In genomic region chr19:48442116-48443035, GRCh38 we compare ENCODE assay signal across 17 cellular contexts. TPM values are rescaled to one million over a fixed set of nuclear protein-coding genes. Genes with fewer than 3 reads are reported as not detected.
DNase-seq lines count a peak whose midpoint lies in the region; ATAC-seq and TF ChIP-seq lines count a peak whose summit lies in the region.
"Had no signal": no experiment of that assay in that cellular context is flagged by ENCODE, and none has a peak within 500 bp of the region (broad histone marks: within the 10 kb centered on the region; RNA-seq: fewer than 3 reads in every experiment).

No MANE protein-coding gene starts in this region.

- intact Hi-C loops in dendritic cell treated with granulocyte-macrophage colony-stimulating factor and Interleukin-4, amounts not matched to agents 40 ng/mL and 50 ng/mL, for 4 days (cut with micrococcal nuclease), result no loop called here

- peaks cover 32% of the 10 kb centered on the region for H3K4me1 Mint-ChIP-seq in activated naive CD4-positive, alpha-beta T cell treated with anti-CD3 and anti-CD28 coated beads, Interleukin-2, amount 10 ng/mL, durations not matched to agents 7 days and 5 days
- H3K4me1 Mint-ChIP-seq in dendritic cell treated with granulocyte-macrophage colony-stimulating factor and Interleukin-4, amounts not matched to agents 40 ng/mL and 50 ng/mL, for 4 days (ENCODE audit: low read depth), result peaks cover 29% of the 10 kb centered on the region
- H3K4me1 Mint-ChIP-seq in progenitor cell of endocrine pancreas (ENCODE audit: low read depth), result peaks cover 13% of the 10 kb centered on the region

- peaks cover 4% of the 10 kb centered on the region; the same call in 1 of the 2 replicates for H3K36me3 ChIP-seq in H7 (replicated peaks; ENCODE audit: control insufficient read depth, insufficient read depth, low read length)
- H3K36me3 ChIP-seq: ovary, thoracic aorta had no signal

- H3K27me3 Mint-ChIP-seq in activated naive CD4-positive, alpha-beta T cell treated with anti-CD3 and anti-CD28 coated beads, Interleukin-2, amount 10 ng/mL, durations not matched to agents 7 days and 5 days, result peaks cover 54% of the 10 kb centered on the region
- peaks cover 39% of the 10 kb centered on the region for H3K27me3 Mint-ChIP-seq in dendritic cell treated with granulocyte-macrophage colony-stimulating factor and Interleukin-4, amounts not matched to agents 40 ng/mL and 50 ng/mL, for 4 days
- no peaks in the 10 kb centered on the region for H3K27me3 Mint-ChIP-seq in progenitor cell of endocrine pancreas

- peaks cover 7% of the 10 kb centered on the region for H3K36me3 Mint-ChIP-seq in activated naive CD4-positive, alpha-beta T cell treated with anti-CD3 and anti-CD28 coated beads, Interleukin-2, amount 10 ng/mL, durations not matched to agents 7 days and 5 days
- peaks cover 34% of the 10 kb centered on the region for H3K36me3 Mint-ChIP-seq in dendritic cell treated with granulocyte-macrophage colony-stimulating factor and Interleukin-4, amounts not matched to agents 40 ng/mL and 50 ng/mL, for 4 days (ENCODE audit: low read depth)
- peaks cover 2% of the 10 kb centered on the region for H3K36me3 Mint-ChIP-seq in progenitor cell of endocrine pancreas (ENCODE audit: insufficient read depth)

- CTCF ChIA-PET in activated naive CD4-positive, alpha-beta T cell treated with anti-CD3 and anti-CD28 coated beads, Interleukin-2, amount 10 ng/mL, durations not matched to agents 7 days and 5 days (lab: Charles Lee), result interaction anchor here (1.1 kb wide), 1 partner anchor 51 kb away, joined by 3 read pairs; the partner anchor contains the start of gene KDELR1

- no peak overlapping the region for H3K4me3 ChIP-seq in H7 (ENCODE audit: insufficient read depth, low read depth, low read length)
- H3K4me3 ChIP-seq: ovary, PC-9, SK-N-MC had no signal

- no peak for DNase-seq in activated naive CD4-positive, alpha-beta T cell treated with anti-CD3 and anti-CD28 coated beads, Interleukin-2, amount 10 ng/mL, durations not matched to agents 7 days and 5 days
- DNase-seq in activated naive CD4-positive, alpha-beta T cell treated with Interleukin-2 at 50 U/mL for 16 hours, result no peak
- DNase-seq in H7 (peak; percentile 75), progenitor cell of endocrine pancreas (ENCODE audit: low spot score, unreplicated experiment) (no peak), NCI-H187 treated with DMSO at 0.1 percent for 48 hours (lab: John Stamatoyannopoulos, UW) (no peak), NCI-H128 (lab: John Stamatoyannopoulos, UW; ENCODE audit: unreplicated experiment) (no peak)
- DNase-seq: caudate nucleus; effector CD8-positive, alpha-beta T cell; NCI-H2107; NCI-H774; PC-9; stimulated activated CD4-positive, alpha-beta T cell treated with anti-CD3 and anti-CD28 coated beads, Interleukin-4, amount 100 ng/mL, for 1 hour had no signal

- H3K4me3 Mint-ChIP-seq in activated naive CD4-positive, alpha-beta T cell treated with anti-CD3 and anti-CD28 coated beads, Interleukin-2, amount 10 ng/mL, durations not matched to agents 7 days and 5 days, result peak overlapping the region; percentile 16
- H3K4me3 Mint-ChIP-seq in dendritic cell treated with granulocyte-macrophage colony-stimulating factor and Interleukin-4, amounts not matched to agents 40 ng/mL and 50 ng/mL, for 4 days, result peak overlapping the region; percentile 10
- H3K4me3 Mint-ChIP-seq in progenitor cell of endocrine pancreas (ENCODE audit: low read depth), result peak overlapping the region; percentile 47

- TF ChIP-seq CTCF in progenitor cell of endocrine pancreas (IDR thresholded peaks at IDR 0.05; ENCODE audit: unreplicated experiment), result no peak

- H3K27me3 ChIP-seq in H7 (ENCODE audit: control insufficient read depth, insufficient read depth, low read length), result no peaks in the 10 kb centered on the region
- H3K27me3 ChIP-seq: ovary had no signal

- peak overlapping the region; percentile 60 for H3K27ac Mint-ChIP-seq in activated naive CD4-positive, alpha-beta T cell treated with anti-CD3 and anti-CD28 coated beads, Interleukin-2, amount 10 ng/mL, durations not matched to agents 7 days and 5 days
- H3K27ac Mint-ChIP-seq in dendritic cell treated with granulocyte-macrophage colony-stimulating factor and Interleukin-4, amounts not matched to agents 40 ng/mL and 50 ng/mL, for 4 days, result no peak overlapping the region
- no peak overlapping the region for H3K27ac Mint-ChIP-seq in progenitor cell of endocrine pancreas

- H3K9me3 Mint-ChIP-seq in activated naive CD4-positive, alpha-beta T cell treated with anti-CD3 and anti-CD28 coated beads, Interleukin-2, amount 10 ng/mL, durations not matched to agents 7 days and 5 days, result no peaks in the 10 kb centered on the region
- H3K9me3 Mint-ChIP-seq in dendritic cell treated with granulocyte-macrophage colony-stimulating factor and Interleukin-4, amounts not matched to agents 40 ng/mL and 50 ng/mL, for 4 days, result no peaks in the 10 kb centered on the region
- H3K9me3 Mint-ChIP-seq in progenitor cell of endocrine pancreas (ENCODE audit: low read depth), result no peaks in the 10 kb centered on the region

- no peak for ATAC-seq in HG03520 (IDR thresholded peaks at IDR 0.05; ENCODE audit: unreplicated experiment)

RNA-seq across cellular contexts. Expression of gene GRWD1, which starts 3.4 kb away (rescaled TPM):
- 80.6 and 97.8 TPM in 2 replicates for total RNA-seq in H7 (2014; rRNA removed; shearing (Covaris generic))
- 35.7 and 35.9 TPM in 2 replicates for total RNA-seq in progenitor cell of endocrine pancreas

RNA-seq across cellular contexts. Expression of gene KCNJ14, which starts 13.0 kb away (rescaled TPM):
- total RNA-seq in H7 (2014; rRNA removed; shearing (Covaris generic)), result 0.21 and 0.70 TPM in 2 replicates
- total RNA-seq in progenitor cell of endocrine pancreas, result 2.0 TPM in 2 replicates

RNA-seq across cellular contexts. Expression of gene CYTH2, which starts 26.8 kb away (rescaled TPM):
- total RNA-seq in H7 (2014; rRNA removed; shearing (Covaris generic)), result 42.9 and 51.3 TPM in 2 replicates
- 248 TPM in 2 replicates for total RNA-seq in progenitor cell of endocrine pancreas

RNA-seq across cellular contexts. Expression of gene GRIN2D, which starts 48.9 kb away (rescaled TPM):
- 4.4 and 4.8 TPM in 2 replicates for total RNA-seq in H7 (2014; rRNA removed; shearing (Covaris generic))
- total RNA-seq in progenitor cell of endocrine pancreas, result 0.22 and 0.34 TPM in 2 replicates

RNA-seq across cellular contexts. Expression of gene KDELR1, which starts 51.0 kb away (rescaled TPM):
- 110 and 111 TPM in 2 replicates for total RNA-seq in H7 (2014; rRNA removed; shearing (Covaris generic))
- total RNA-seq in progenitor cell of endocrine pancreas, result 207 and 213 TPM in 2 replicates
